In genomic region chr16:12130691-12131302, GRCh38 we compare ENCODE assay signal across 21 cellular contexts.
"Had no signal": no experiment of that assay in that cellular context is flagged by ENCODE, and none has a peak within 500 bp of the region (broad histone marks: within the 10 kb centered on the region; RNA-seq: fewer than 3 reads in every experiment).

No MANE protein-coding gene starts in this region.

- DNase-seq: KBM-7, MV-4-11, NCI-H1048, NCI-H1105, NCI-H1417, NCI-H1436 treated with DMSO at 0.1 percent for 48 hours, NCI-H1694, NCI-H187 treated with DMSO at 0.1 percent for 48 hours, NCI-H2029 treated with DMSO at 0.1 percent for 48 hours, NCI-H2227 treated with DMSO at 0.1 percent for 48 hours, NCI-H446, NCI-H510A, NCI-H524 treated with DMSO at 0.1 percent for 48 hours, NCI-H69, NCI-H774, PC-3, SHP77 had no signal

- H3K27ac ChIP-seq: HL-60, RWPE1 had no signal

- ATAC-seq: Panc1, PC-3, SK-N-SH treated with all-trans-retinoic acid at 6 μM for 48 hours had no signal
